ENCODE assay signal across 21 cellular contexts in the genomic region with DNA sequence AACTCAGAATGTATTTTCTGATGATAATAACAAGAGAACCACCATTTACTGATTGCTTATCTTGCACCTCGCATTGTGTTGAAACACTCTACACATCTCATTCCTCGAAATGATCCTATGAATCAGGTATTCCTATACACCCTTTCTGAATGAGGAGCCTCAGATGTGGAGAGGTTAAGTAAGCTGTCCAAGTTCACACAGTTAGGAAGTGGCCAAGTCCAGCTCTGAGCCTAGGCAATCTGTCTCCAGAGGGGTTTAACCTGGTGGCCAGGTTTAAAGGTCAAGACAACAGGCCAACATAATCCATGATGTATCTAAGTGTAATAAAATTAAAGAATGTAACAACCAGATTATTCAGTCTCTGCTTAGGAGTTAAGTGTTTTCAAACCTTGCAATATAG. TPM values are rescaled to one million over a fixed set of nuclear protein-coding genes. Genes with fewer than 3 reads are reported as not detected.
DNase-seq lines count a peak whose midpoint lies in the region; ATAC-seq and TF ChIP-seq lines count a peak whose summit lies in the region.
"Had no signal": no experiment of that assay in that cellular context is flagged by ENCODE, and none has a peak within 500 bp of the region (broad histone marks: within the 10 kb centered on the region; RNA-seq: fewer than 3 reads in every experiment).

No MANE protein-coding gene starts in this region.

- H3K4me2 ChIP-seq in GM23248 (ENCODE audit: unreplicated experiment), result no peak overlapping the region

- TF ChIP-seq POLR2A in right lobe of liver (IDR thresholded peaks at IDR 0.05), result no peak

- no peaks in the 10 kb centered on the region for H4K20me1 ChIP-seq in GM23248 (ENCODE audit: insufficient read depth)

- H3K27ac Mint-ChIP-seq in endodermal cell, result peak overlapping the region; percentile 57
- no peak overlapping the region for H3K27ac Mint-ChIP-seq in activated CD4-positive, alpha-beta memory T cell treated with anti-CD3 and anti-CD28 coated beads for 36 hours
- H3K27ac Mint-ChIP-seq: CD14-positive monocyte had no signal

- H3F3A ChIP-seq in GM23248 (ENCODE audit: insufficient read depth), result no peaks in the 10 kb centered on the region

- TF ChIP-seq CTCF in endodermal cell (conservative IDR thresholded peaks at IDR 0.05) (no peak), right lobe of liver (IDR thresholded peaks at IDR 0.05) (no peak)

- H3K9ac ChIP-seq in GM23248 (no peak overlapping the region), endodermal cell (ENCODE audit: extremely low read depth, low read length, poor library complexity, severe bottlenecking) (no peak overlapping the region)

- no peaks in the 10 kb centered on the region for H3K27me3 Mint-ChIP-seq in endodermal cell (ENCODE audit: insufficient read depth)
- no peaks in the 10 kb centered on the region for H3K27me3 Mint-ChIP-seq in activated CD4-positive, alpha-beta memory T cell treated with anti-CD3 and anti-CD28 coated beads for 36 hours
- H3K27me3 Mint-ChIP-seq: B cell had no signal

- H2AFZ ChIP-seq in GM23248, result peak overlapping the region; percentile 49

- WGBS in GM23248 (ENCODE audit: low coverage in 1 of 2, low lambda C conversion rate in 2 of 2, missing lambda C conversion rate in 2 of 2), 2 experiments, result 88 to 89% methylated on average over 2 of the region's 2 CpGs
- 86 to 98% methylated on average over 1 to 2 of the region's 2 CpGs for WGBS in endodermal cell (ENCODE audit: insufficient coverage in 1 of 2, insufficient read length in 1 of 2), 2 experiments
- WGBS in right lobe of liver (ENCODE audit: insufficient coverage, low coverage, low lambda C conversion rate, missing lambda C conversion rate), result 82% methylated on average over 2 of the region's 2 CpGs

- H3K9me2 ChIP-seq in GM23248 (ENCODE audit: insufficient read depth), result no peaks in the 10 kb centered on the region

- H3K9me3 Mint-ChIP-seq in endodermal cell, result peaks cover 24% of the 10 kb centered on the region
- peaks cover 8% of the 10 kb centered on the region for H3K9me3 Mint-ChIP-seq in activated CD4-positive, alpha-beta memory T cell treated with anti-CD3 and anti-CD28 coated beads for 36 hours

- H3K27me3 ChIP-seq in GM23248 (replicated peaks; ENCODE audit: insufficient read depth) (no peaks in the 10 kb centered on the region), endodermal cell (ENCODE audit: control insufficient read depth, insufficient read depth, low read length, poor library complexity, severe bottlenecking) (no peaks in the 10 kb centered on the region), right lobe of liver (no peaks in the 10 kb centered on the region)
- H3K27me3 ChIP-seq: SJCRH30 had no signal

- in situ Hi-C loops in GM23248 (cut with MboI), result no loop called here

- peak; percentile 20 to 48 (median 40) for ATAC-seq in right lobe of liver
- no peak for ATAC-seq in GM21737 (IDR thresholded peaks at IDR 0.05; ENCODE audit: unreplicated experiment)
- ATAC-seq: PC-3, Right ventricle myocardium inferior had no signal

- intact Hi-C loops in right lobe of liver (cut with DNase I), result no loop called here
- intact Hi-C loops in activated CD4-positive, alpha-beta memory T cell treated with anti-CD3 and anti-CD28 coated beads for 36 hours (cut with micrococcal nuclease), result no loop called here

- CTCF ChIA-PET in activated CD4-positive, alpha-beta memory T cell treated with anti-CD3 and anti-CD28 coated beads for 36 hours (lab: Charles Lee), result no interaction called here

- H3K36me3 ChIP-seq in GM23248 (ENCODE audit: low read depth) (no peaks in the 10 kb centered on the region), endodermal cell (ENCODE audit: control insufficient read depth, insufficient read depth, low read length) (peaks cover 17% of the 10 kb centered on the region), right lobe of liver (no peaks in the 10 kb centered on the region)
- H3K36me3 ChIP-seq: SJCRH30 had no signal

- POLR2A ChIA-PET in activated CD4-positive, alpha-beta memory T cell treated with anti-CD3 and anti-CD28 coated beads for 36 hours (lab: Charles Lee), result no interaction called here

- H3K79me2 ChIP-seq in GM23248 (ENCODE audit: insufficient read depth), result no peaks in the 10 kb centered on the region

- H3K36me3 Mint-ChIP-seq in endodermal cell (ENCODE audit: low read depth), result peaks cover 36% of the 10 kb centered on the region
- H3K36me3 Mint-ChIP-seq in activated CD4-positive, alpha-beta memory T cell treated with anti-CD3 and anti-CD28 coated beads for 36 hours, result peaks cover 2% of the 10 kb centered on the region
- H3K36me3 Mint-ChIP-seq: CD14-positive monocyte had no signal

- H3K27ac ChIP-seq in GM23248, result no peak overlapping the region
- no peak overlapping the region for H3K27ac ChIP-seq in endodermal cell (ENCODE audit: low read depth, low read length)
- H3K27ac ChIP-seq in right lobe of liver, result peak overlapping the region in 1 of 3 donors; percentile 72
- H3K27ac ChIP-seq: SJCRH30 had no signal

- no peak overlapping the region for H3K4me3 Mint-ChIP-seq in endodermal cell
- no peak overlapping the region for H3K4me3 Mint-ChIP-seq in activated CD4-positive, alpha-beta memory T cell treated with anti-CD3 and anti-CD28 coated beads for 36 hours
- H3K4me3 Mint-ChIP-seq: B cell, CD14-positive monocyte had no signal

- H3K4me1 ChIP-seq in GM23248 (ENCODE audit: insufficient read depth) (peaks cover 6% of the 10 kb centered on the region), endodermal cell (ENCODE audit: control insufficient read depth, insufficient read depth, low read length) (peaks cover 4% of the 10 kb centered on the region), right lobe of liver (peaks cover 0 to 23% (median 0%) of the 10 kb centered on the region in 4 donors)
- H3K4me1 ChIP-seq: SJCRH30 had no signal

- DNase-seq in GM23248 (no peak), NCI-H226 (peak; percentile 8), endodermal cell (no peak), right lobe of liver (no peak), NCI-H446 (lab: John Stamatoyannopoulos, UW) (no peak)
- DNase-seq in activated CD4-positive, alpha-beta memory T cell treated with anti-CD3 and anti-CD28 coated beads for 36 hours, result no peak
- DNase-seq: DMS153; DND-41; NCI-H1092 treated with DMSO at 0.1 percent for 48 hours; NCI-H1436 treated with DMSO at 0.1 percent for 48 hours; NCI-H187 treated with DMSO at 0.1 percent for 48 hours; NCI-H2171 treated with DMSO at 0.1 percent for 48 hours; NCI-H524 treated with DMSO at 0.1 percent for 48 hours; NCI-H774; NK-92 treated with Interleukin-12 subunit alpha and Interleukin-12 subunit beta, amount 100 ng/mL, for 24 hours; PC-3; SJCRH30 had no signal

- H3K4me3 ChIP-seq in GM23248 (no peak overlapping the region), endodermal cell (ENCODE audit: low read length) (no peak overlapping the region), right lobe of liver (no peak overlapping the region)
- H3K4me3 ChIP-seq: SJCRH30 had no signal

- H3K4me1 Mint-ChIP-seq in endodermal cell, result peaks cover 30% of the 10 kb centered on the region
- peaks cover 22% of the 10 kb centered on the region for H3K4me1 Mint-ChIP-seq in activated CD4-positive, alpha-beta memory T cell treated with anti-CD3 and anti-CD28 coated beads for 36 hours (ENCODE audit: low read depth)

- H3K9me3 ChIP-seq in GM23248 (ENCODE audit: low read depth) (no peaks in the 10 kb centered on the region), endodermal cell (ENCODE audit: control insufficient read depth, low read length) (peaks cover 23% of the 10 kb centered on the region), right lobe of liver (no peaks in the 10 kb centered on the region)
- H3K9me3 ChIP-seq: SJCRH30 had no signal

RNA-seq across cellular contexts. Expression of a gene that starts 12.9 kb away (rescaled TPM):
- total RNA-seq in GM23248 (2014; rRNA removed; shearing (Covaris generic)), result 0.22 TPM in 1 of 2 replicates, not detected in the other
- 0.08 TPM in 1 of 2 replicates, not detected in the other for polyA plus RNA-seq in GM23248 (2016; fragmentation: Nextera tagmentation; extraction: Ambion mirVana)
- total RNA-seq in endodermal cell (10 to 100 TPM; 49.8 to 50.5 TPM), right lobe of liver (1 to 10 TPM; 1.2 to 7.5 (median 4.1) TPM)
- polyA plus RNA-seq in endodermal cell (2013, experiment 1 of 2), result 9.2 TPM
- polyA plus RNA-seq in endodermal cell (2013, experiment 2 of 2), result 7.9 TPM
- 10 to 100 TPM in 1 of 2 experiments, 1 to 10 TPM in 1; 9.0 to 10.4 TPM for total RNA-seq in activated CD4-positive, alpha-beta memory T cell treated with anti-CD3 and anti-CD28 coated beads for 36 hours
- polyA plus RNA-seq: CD14-positive monocyte had no signal

Comparison
In these comparisons a context has a peak if more than half of its experiments do, and no peak if none do; other contexts are left out.
1. RNA of a gene that starts 12.9 kb away (total RNA-seq): 49.8 to 50.5 TPM in endodermal cell; 9.0 to 10.4 TPM in activated CD4-positive, alpha-beta memory T cell treated with anti-CD3 and anti-CD28 coated beads for 36 hours, 1.2 to 7.5 TPM in right lobe of liver and 0.22 TPM in GM23248; every median in the first group is over 4 times any median in the second.